ENCODE assay signal across 2 cellular contexts in the genomic region with DNA sequence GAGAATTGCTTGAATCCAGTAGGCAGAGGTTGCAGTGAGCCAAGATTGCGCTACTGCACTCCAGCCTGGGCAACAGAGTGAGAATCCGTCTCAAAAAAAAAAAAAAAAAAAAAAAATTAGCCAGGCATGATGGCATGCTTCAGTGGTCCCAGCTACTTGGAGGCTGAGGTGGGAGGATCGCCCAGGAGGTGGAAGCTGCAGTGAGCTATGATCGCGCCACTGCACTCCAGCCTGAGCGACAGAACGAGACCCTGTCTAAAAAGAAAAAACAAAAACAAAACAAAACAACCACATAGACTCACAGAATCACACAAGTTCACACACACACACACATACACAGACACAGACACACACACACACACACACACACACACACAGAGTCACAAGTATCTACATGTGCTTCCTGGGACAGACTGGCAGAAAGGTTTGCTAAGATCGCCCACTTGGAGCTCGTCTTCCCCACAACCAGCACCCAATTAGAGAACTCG.
TF ChIP-seq lines count a peak whose summit lies in the region.
"Not testable (repeated sequence)": the region's sequence is repeated elsewhere in the genome, so short reads cannot be mapped to it uniquely, and the experiment has no call there.

No MANE protein-coding gene starts in this region.

TF ChIP-seq in WTC11, 78 proteins besides CTCF, POLR2A, EP300 and RAD21:
- TF ChIP-seq NFATC4 (CRISPR knock-in tag; IDR thresholded peaks at IDR 0.05) = 0 out of 2 replicates have a peak, but pooled peaks have one; percentile 49
- 0 out of 2 replicates have a peak, but pooled peaks have one; percentile 38 for TF ChIP-seq ZNF671 (CRISPR knock-in tag; IDR thresholded peaks at IDR 0.05)

TF ChIP-seq in K562, 482 proteins besides CTCF, POLR2A, EP300 and RAD21 (continues in another document):
- TF ChIP-seq, protein P1, sequence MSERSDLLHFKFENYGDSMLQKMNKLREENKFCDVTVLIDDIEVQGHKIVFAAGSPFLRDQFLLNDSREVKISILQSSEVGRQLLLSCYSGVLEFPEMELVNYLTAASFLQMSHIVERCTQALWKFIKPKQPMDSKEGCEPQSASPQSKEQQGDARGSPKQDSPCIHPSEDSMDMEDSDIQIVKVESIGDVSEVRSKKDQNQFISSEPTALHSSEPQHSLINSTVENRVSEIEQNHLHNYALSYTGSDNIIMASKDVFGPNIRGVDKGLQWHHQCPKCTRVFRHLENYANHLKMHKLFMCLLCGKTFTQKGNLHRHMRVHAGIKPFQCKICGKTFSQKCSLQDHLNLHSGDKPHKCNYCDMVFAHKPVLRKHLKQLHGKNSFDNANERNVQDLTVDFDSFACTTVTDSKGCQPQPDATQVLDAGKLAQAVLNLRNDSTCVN (CRISPR knock-in tag; IDR thresholded peaks at IDR 0.05) = peak; percentile 93
- TF ChIP-seq BCOR (IDR thresholded peaks at IDR 0.05) = peak; percentile 81
- peak; percentile 76 for TF ChIP-seq ARID2 (IDR thresholded peaks at IDR 0.05)
- TF ChIP-seq SMARCE1 (IDR thresholded peaks at IDR 0.05) = peak; percentile 71
- peak; percentile 98 for TF ChIP-seq LARP7 (IDR thresholded peaks at IDR 0.05)
- 0 out of 2 replicates have a peak, but pooled peaks have one; percentile 57 for TF ChIP-seq MIER1 (IDR thresholded peaks at IDR 0.05; ENCODE audit: low read depth)
- TF ChIP-seq, protein P2, sequence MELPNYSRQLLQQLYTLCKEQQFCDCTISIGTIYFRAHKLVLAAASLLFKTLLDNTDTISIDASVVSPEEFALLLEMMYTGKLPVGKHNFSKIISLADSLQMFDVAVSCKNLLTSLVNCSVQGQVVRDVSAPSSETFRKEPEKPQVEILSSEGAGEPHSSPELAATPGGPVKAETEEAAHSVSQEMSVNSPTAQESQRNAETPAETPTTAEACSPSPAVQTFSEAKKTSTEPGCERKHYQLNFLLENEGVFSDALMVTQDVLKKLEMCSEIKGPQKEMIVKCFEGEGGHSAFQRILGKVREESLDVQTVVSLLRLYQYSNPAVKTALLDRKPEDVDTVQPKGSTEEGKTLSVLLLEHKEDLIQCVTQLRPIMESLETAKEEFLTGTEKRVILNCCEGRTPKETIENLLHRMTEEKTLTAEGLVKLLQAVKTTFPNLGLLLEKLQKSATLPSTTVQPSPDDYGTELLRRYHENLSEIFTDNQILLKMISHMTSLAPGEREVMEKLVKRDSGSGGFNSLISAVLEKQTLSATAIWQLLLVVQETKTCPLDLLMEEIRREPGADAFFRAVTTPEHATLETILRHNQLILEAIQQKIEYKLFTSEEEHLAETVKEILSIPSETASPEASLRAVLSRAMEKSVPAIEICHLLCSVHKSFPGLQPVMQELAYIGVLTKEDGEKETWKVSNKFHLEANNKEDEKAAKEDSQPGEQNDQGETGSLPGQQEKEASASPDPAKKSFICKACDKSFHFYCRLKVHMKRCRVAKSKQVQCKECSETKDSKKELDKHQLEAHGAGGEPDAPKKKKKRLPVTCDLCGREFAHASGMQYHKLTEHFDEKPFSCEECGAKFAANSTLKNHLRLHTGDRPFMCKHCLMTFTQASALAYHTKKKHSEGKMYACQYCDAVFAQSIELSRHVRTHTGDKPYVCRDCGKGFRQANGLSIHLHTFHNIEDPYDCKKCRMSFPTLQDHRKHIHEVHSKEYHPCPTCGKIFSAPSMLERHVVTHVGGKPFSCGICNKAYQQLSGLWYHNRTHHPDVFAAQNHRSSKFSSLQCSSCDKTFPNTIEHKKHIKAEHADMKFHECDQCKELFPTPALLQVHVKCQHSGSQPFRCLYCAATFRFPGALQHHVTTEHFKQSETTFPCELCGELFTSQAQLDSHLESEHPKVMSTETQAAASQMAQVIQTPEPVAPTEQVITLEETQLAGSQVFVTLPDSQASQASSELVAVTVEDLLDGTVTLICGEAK (IDR thresholded peaks at IDR 0.05) = peak; percentile 61; the same call in 1 of the 2 replicates
- TF ChIP-seq, protein P2 (CRISPR knock-in tag; IDR thresholded peaks at IDR 0.05) = not testable (repeated sequence)
- TF ChIP-seq TRIM28 (IDR thresholded peaks at IDR 0.05) = peak; percentile 35; the same call in 1 of the 2 replicates
- TF ChIP-seq GATAD2A (IDR thresholded peaks at IDR 0.05) = peak; percentile 73
- TF ChIP-seq NFATC3 (IDR thresholded peaks at IDR 0.05) = peak; percentile 68; the same call in 1 of the 2 replicates
- TF ChIP-seq POLR2AphosphoS5 (IDR thresholded peaks at IDR 0.05; ENCODE audit: control insufficient read depth, insufficient read depth, low read depth, low read length) = peak; percentile 19; the same call in 1 of the 2 replicates
- TF ChIP-seq, protein P3, sequence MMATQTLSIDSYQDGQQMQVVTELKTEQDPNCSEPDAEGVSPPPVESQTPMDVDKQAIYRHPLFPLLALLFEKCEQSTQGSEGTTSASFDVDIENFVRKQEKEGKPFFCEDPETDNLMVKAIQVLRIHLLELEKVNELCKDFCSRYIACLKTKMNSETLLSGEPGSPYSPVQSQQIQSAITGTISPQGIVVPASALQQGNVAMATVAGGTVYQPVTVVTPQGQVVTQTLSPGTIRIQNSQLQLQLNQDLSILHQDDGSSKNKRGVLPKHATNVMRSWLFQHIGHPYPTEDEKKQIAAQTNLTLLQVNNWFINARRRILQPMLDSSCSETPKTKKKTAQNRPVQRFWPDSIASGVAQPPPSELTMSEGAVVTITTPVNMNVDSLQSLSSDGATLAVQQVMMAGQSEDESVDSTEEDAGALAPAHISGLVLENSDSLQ (IDR thresholded peaks at IDR 0.05) = peak; percentile 74
- peak; percentile 59; the same call in 1 of the 2 replicates for TF ChIP-seq CC2D1A (IDR thresholded peaks at IDR 0.05)
- 0 out of 2 replicates have a peak, but pooled peaks have one; percentile 26 for TF ChIP-seq NFRKB (IDR thresholded peaks at IDR 0.05; ENCODE audit: low read depth)
- TF ChIP-seq SUPT5H (IDR thresholded peaks at IDR 0.05) = peak; percentile 74
- TF ChIP-seq ETV5 (CRISPR knock-in tag; IDR thresholded peaks at IDR 0.05; ENCODE audit: low read depth) = peak; percentile 7; the same call in 1 of the 2 replicates
- TF ChIP-seq RAD51 (IDR thresholded peaks at IDR 0.05; ENCODE audit: borderline replicate concordance, low read depth) = 0 out of 2 replicates have a peak, but pooled peaks have one; percentile 28
- TF ChIP-seq, protein P4, sequence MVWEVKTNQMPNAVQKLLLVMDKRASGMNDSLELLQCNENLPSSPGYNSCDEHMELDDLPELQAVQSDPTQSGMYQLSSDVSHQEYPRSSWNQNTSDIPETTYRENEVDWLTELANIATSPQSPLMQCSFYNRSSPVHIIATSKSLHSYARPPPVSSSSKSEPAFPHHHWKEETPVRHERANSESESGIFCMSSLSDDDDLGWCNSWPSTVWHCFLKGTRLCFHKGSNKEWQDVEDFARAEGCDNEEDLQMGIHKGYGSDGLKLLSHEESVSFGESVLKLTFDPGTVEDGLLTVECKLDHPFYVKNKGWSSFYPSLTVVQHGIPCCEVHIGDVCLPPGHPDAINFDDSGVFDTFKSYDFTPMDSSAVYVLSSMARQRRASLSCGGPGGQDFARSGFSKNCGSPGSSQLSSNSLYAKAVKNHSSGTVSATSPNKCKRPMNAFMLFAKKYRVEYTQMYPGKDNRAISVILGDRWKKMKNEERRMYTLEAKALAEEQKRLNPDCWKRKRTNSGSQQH (CRISPR knock-in tag; IDR thresholded peaks at IDR 0.05) = peak; percentile 93
- 0 out of 2 replicates have a peak, but pooled peaks have one; percentile 56 for TF ChIP-seq PHF21A (IDR thresholded peaks at IDR 0.05; ENCODE audit: borderline replicate concordance, low read depth)
- TF ChIP-seq FOXK2 (conservative IDR thresholded peaks at IDR 0.05 in 1 of 2, IDR thresholded peaks at IDR 0.05 in 1 of 2; ENCODE audit: low read depth in 2 of 2) = peak in 1 of 2 experiments; percentile 81
- peak; percentile 94; the same call in 1 of the 2 replicates for TF ChIP-seq HDGF (IDR thresholded peaks at IDR 0.05)
- peak; percentile 44; the same call in 1 of the 2 replicates for TF ChIP-seq SMARCA4 (IDR thresholded peaks at IDR 0.05)
- TF ChIP-seq, protein P5, sequence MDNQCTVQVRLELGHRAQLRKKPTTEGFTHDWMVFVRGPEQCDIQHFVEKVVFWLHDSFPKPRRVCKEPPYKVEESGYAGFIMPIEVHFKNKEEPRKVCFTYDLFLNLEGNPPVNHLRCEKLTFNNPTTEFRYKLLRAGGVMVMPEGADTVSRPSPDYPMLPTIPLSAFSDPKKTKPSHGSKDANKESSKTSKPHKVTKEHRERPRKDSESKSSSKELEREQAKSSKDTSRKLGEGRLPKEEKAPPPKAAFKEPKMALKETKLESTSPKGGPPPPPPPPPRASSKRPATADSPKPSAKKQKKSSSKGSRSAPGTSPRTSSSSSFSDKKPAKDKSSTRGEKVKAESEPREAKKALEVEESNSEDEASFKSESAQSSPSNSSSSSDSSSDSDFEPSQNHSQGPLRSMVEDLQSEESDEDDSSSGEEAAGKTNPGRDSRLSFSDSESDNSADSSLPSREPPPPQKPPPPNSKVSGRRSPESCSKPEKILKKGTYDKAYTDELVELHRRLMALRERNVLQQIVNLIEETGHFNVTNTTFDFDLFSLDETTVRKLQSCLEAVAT (IDR thresholded peaks at IDR 0.05) = peak; percentile 88 to 95
- peak; percentile 86 for TF ChIP-seq BRD9 (IDR thresholded peaks at IDR 0.05; ENCODE audit: low read depth, partially characterized antibody)
- peak; percentile 43 to 47; a peak in 2 of 4 replicates for TF ChIP-seq TRIM24 (IDR thresholded peaks at IDR 0.05)
- peak; percentile 66 for TF ChIP-seq POLR2B (IDR thresholded peaks at IDR 0.05; ENCODE audit: low read depth, partially characterized antibody)
- TF ChIP-seq CBFA2T3 (IDR thresholded peaks at IDR 0.05) = 0 out of 2 replicates have a peak, but pooled peaks have one; percentile 35
- peak; percentile 49 for TF ChIP-seq RBM25 (IDR thresholded peaks at IDR 0.05; ENCODE audit: low read depth, low read length, severe bottlenecking)
- TF ChIP-seq, protein P6, sequence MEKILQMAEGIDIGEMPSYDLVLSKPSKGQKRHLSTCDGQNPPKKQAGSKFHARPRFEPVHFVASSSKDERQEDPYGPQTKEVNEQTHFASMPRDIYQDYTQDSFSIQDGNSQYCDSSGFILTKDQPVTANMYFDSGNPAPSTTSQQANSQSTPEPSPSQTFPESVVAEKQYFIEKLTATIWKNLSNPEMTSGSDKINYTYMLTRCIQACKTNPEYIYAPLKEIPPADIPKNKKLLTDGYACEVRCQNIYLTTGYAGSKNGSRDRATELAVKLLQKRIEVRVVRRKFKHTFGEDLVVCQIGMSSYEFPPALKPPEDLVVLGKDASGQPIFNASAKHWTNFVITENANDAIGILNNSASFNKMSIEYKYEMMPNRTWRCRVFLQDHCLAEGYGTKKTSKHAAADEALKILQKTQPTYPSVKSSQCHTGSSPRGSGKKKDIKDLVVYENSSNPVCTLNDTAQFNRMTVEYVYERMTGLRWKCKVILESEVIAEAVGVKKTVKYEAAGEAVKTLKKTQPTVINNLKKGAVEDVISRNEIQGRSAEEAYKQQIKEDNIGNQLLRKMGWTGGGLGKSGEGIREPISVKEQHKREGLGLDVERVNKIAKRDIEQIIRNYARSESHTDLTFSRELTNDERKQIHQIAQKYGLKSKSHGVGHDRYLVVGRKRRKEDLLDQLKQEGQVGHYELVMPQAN (IDR thresholded peaks at IDR 0.05; ENCODE audit: borderline replicate concordance) = peak; percentile 89
- 0 out of 2 replicates have a peak, but pooled peaks have one; percentile 27 for TF ChIP-seq SMAD4 (CRISPR knock-in tag; conservative IDR thresholded peaks at IDR 0.05)
- TF ChIP-seq CSDE1 (IDR thresholded peaks at IDR 0.05) = 0 out of 4 replicates have a peak, but pooled peaks of 1 of the 2 experiments have one; percentile 70
- TF ChIP-seq HDAC1 (IDR thresholded peaks at IDR 0.05) = peak in 1 of 2 experiments; percentile 98; a peak in 3 of 4 replicates
- TF ChIP-seq HLTF (IDR thresholded peaks at IDR 0.05) = peak; percentile 98
- TF ChIP-seq, protein P7, sequence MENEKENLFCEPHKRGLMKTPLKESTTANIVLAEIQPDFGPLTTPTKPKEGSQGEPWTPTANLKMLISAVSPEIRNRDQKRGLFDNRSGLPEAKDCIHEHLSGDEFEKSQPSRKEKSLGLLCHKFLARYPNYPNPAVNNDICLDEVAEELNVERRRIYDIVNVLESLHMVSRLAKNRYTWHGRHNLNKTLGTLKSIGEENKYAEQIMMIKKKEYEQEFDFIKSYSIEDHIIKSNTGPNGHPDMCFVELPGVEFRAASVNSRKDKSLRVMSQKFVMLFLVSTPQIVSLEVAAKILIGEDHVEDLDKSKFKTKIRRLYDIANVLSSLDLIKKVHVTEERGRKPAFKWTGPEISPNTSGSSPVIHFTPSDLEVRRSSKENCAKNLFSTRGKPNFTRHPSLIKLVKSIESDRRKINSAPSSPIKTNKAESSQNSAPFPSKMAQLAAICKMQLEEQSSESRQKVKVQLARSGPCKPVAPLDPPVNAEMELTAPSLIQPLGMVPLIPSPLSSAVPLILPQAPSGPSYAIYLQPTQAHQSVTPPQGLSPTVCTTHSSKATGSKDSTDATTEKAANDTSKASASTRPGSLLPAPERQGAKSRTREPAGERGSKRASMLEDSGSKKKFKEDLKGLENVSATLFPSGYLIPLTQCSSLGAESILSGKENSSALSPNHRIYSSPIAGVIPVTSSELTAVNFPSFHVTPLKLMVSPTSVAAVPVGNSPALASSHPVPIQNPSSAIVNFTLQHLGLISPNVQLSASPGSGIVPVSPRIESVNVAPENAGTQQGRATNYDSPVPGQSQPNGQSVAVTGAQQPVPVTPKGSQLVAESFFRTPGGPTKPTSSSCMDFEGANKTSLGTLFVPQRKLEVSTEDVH (IDR thresholded peaks at IDR 0.05; ENCODE audit: low read depth, partially characterized antibody) = peak; percentile 48
- TF ChIP-seq HDAC2 (IDR thresholded peaks at IDR 0.05) = peak; percentile 8
- peak; percentile 88 to 89; a peak in 3 of 4 replicates for TF ChIP-seq ARNT (IDR thresholded peaks at IDR 0.05)
- peak; percentile 97 for TF ChIP-seq MCM3 (IDR thresholded peaks at IDR 0.05)
- TF ChIP-seq DPF2 (IDR thresholded peaks at IDR 0.05) = peak; percentile 74
- peak; percentile 63 for TF ChIP-seq PHF20 (IDR thresholded peaks at IDR 0.05; ENCODE audit: partially characterized antibody)
- peak in 1 of 2 experiments; percentile 68; a peak in 1 of 4 replicates for TF ChIP-seq MCM7 (IDR thresholded peaks at IDR 0.05)
- TF ChIP-seq MTA2 (IDR thresholded peaks at IDR 0.05; ENCODE audit: low read depth) = peak; percentile 54
